Comparison of ENCODE assay signal across 8 cellular contexts in genomic region chr15:63234479-63234878, GRCh38. TPM values are rescaled to one million over a fixed set of nuclear protein-coding genes. Genes with fewer than 3 reads are reported as not detected.
A peak's percentile ranks its signal among the peaks of the same experiment; 100 is the strongest.
DNase-seq lines count a peak whose midpoint lies in the region; ATAC-seq and TF ChIP-seq lines count a peak whose summit lies in the region.

No MANE protein-coding gene starts in this region.

- in situ Hi-C loops in gastrocnemius medialis (cut with MboI; ENCODE audit: low sequenced_read_pairs in 4 of 4) = loop anchor here in 1 of 4 donors (5.0 kb wide), 1 partner anchor 42 kb away; no protein-coding TSS in a partner anchor

- no peak overlapping the region for H3K4me3 ChIP-seq in right cardiac atrium (ENCODE audit: low read length)
- H3K4me3 ChIP-seq in gastrocnemius medialis = no peak overlapping the region

- DNase-seq in Calu3 (peak; percentile 30), right cardiac atrium (peak; percentile 62 to 77 (median 76)), gastrocnemius medialis (peak; percentile 24 to 46), HuH-7.5 (ENCODE audit: low spot score) (no peak), nephron progenitor cell (no peak)
- DNase-seq in activated CD4-positive, alpha-beta T cell treated with anti-CD3 and anti-CD28 coated beads for 1 hour = no peak

- H3K9me3 ChIP-seq in right cardiac atrium (ENCODE audit: control insufficient read depth, low read length) (no peaks in the 10 kb centered on the region), gastrocnemius medialis (no peaks in the 10 kb centered on the region)

- no TSS peak for BruUV-seq in Calu3 (replicated peaks; lab: Mats Ljungman, UMichigan)

- ATAC-seq in right cardiac atrium = peak; percentile 92 to 93
- ATAC-seq in gastrocnemius medialis = peak; percentile 62 to 64
- ATAC-seq in GM18870 (IDR thresholded peaks at IDR 0.05; ENCODE audit: unreplicated experiment) = no peak

- TF ChIP-seq POLR2A in gastrocnemius medialis (IDR thresholded peaks at IDR 0.05) = no peak

- H3K27ac Mint-ChIP-seq in Calu3 (ENCODE audit: unreplicated experiment) (peak overlapping the region; percentile 36), nephron progenitor cell (no peak overlapping the region)
- H3K27ac Mint-ChIP-seq in activated naive CD8-positive, alpha-beta T cell = peak overlapping the region; percentile 82

- H3K4me1 ChIP-seq in right cardiac atrium (ENCODE audit: control insufficient read depth, insufficient read depth, low read length) (peaks cover 12% of the 10 kb centered on the region), gastrocnemius medialis (peaks cover 17 to 36% of the 10 kb centered on the region in 2 donors)

- intact Hi-C loops in Calu3 (cut with micrococcal nuclease; ENCODE audit: unreplicated experiment) (no loop called here), right cardiac atrium (cut with DNase I) (no loop called here), gastrocnemius medialis (cut with DNase I; ENCODE audit: low total_unique reads) (loop anchor here (5.0 kb wide), 1 partner anchor 1328 kb away; no protein-coding TSS in a partner anchor)

- H3K27me3 ChIP-seq in right cardiac atrium (ENCODE audit: control insufficient read depth, insufficient read depth) = no peaks in the 10 kb centered on the region
- H3K27me3 ChIP-seq in gastrocnemius medialis = no peaks in the 10 kb centered on the region

- H3K4me3 Mint-ChIP-seq in Calu3 (ENCODE audit: low read depth, unreplicated experiment) (peak overlapping the region; percentile 41), nephron progenitor cell (no peak overlapping the region)
- H3K4me3 Mint-ChIP-seq in activated naive CD8-positive, alpha-beta T cell = no peak overlapping the region

- CTCF ChIA-PET in Calu3 (lab: Charles Lee) = interaction anchor here (0.9 kb wide), 1 partner anchor 13 kb away, joined by 3 read pairs; no protein-coding TSS in a partner anchor

- H3K36me3 Mint-ChIP-seq in Calu3 (ENCODE audit: insufficient read depth, unreplicated experiment) (peaks cover 5% of the 10 kb centered on the region), nephron progenitor cell (ENCODE audit: low read depth) (peaks cover 18% of the 10 kb centered on the region)
- peaks cover 20% of the 10 kb centered on the region for H3K36me3 Mint-ChIP-seq in activated naive CD8-positive, alpha-beta T cell

- 44% methylated on average over 5 of the region's 5 CpGs for WGBS in right cardiac atrium

- TF ChIP-seq CTCF in Calu3 (IDR thresholded peaks at IDR 0.05; ENCODE audit: unreplicated experiment) (no peak), gastrocnemius medialis (IDR thresholded peaks at IDR 0.05 in 4 of 5, conservative IDR thresholded peaks at IDR 0.05 in 1 of 5) (no peak), nephron progenitor cell (IDR thresholded peaks at IDR 0.05) (no peak)

- peaks cover 17% of the 10 kb centered on the region for H3K4me1 Mint-ChIP-seq in Calu3 (ENCODE audit: low read depth, unreplicated experiment)
- peaks cover 78% of the 10 kb centered on the region for H3K4me1 Mint-ChIP-seq in activated naive CD8-positive, alpha-beta T cell (ENCODE audit: low read depth)
- peaks cover under 1% of the 10 kb centered on the region for H3K4me1 Mint-ChIP-seq in nephron progenitor cell

- H3K36me3 ChIP-seq in gastrocnemius medialis = no peaks in the 10 kb centered on the region

- H3K27ac ChIP-seq in right cardiac atrium (ENCODE audit: low read length) (peak overlapping the region; percentile 28), gastrocnemius medialis (peak overlapping the region; percentile 42 to 54 (median 45))

- no peaks in the 10 kb centered on the region for H3K27me3 Mint-ChIP-seq in Calu3 (ENCODE audit: unreplicated experiment)
- no peaks in the 10 kb centered on the region for H3K27me3 Mint-ChIP-seq in activated naive CD8-positive, alpha-beta T cell
- H3K27me3 Mint-ChIP-seq in nephron progenitor cell (ENCODE audit: low read depth, poor library complexity) = peaks cover 4% of the 10 kb centered on the region

- peaks cover 3% of the 10 kb centered on the region for H3K9me3 Mint-ChIP-seq in Calu3 (ENCODE audit: low read depth, unreplicated experiment)
- no peaks in the 10 kb centered on the region for H3K9me3 Mint-ChIP-seq in activated naive CD8-positive, alpha-beta T cell (ENCODE audit: low read depth)
- H3K9me3 Mint-ChIP-seq in nephron progenitor cell = peaks cover 18% of the 10 kb centered on the region

RNA-seq across cellular contexts. Expression of gene APH1B, which starts 42.9 kb away (rescaled TPM):
- 11.4 and 11.6 TPM in 2 replicates for total RNA-seq in Calu3 (2022)
- total RNA-seq in right cardiac atrium = 10 to 100 TPM; 10.4 to 13.4 (median 10.9) TPM
- polyA plus RNA-seq in right cardiac atrium = 6.0 TPM
- total RNA-seq in gastrocnemius medialis = 1 to 10 TPM; 2.4 to 5.6 (median 2.9) TPM

RNA-seq across cellular contexts. Expression of gene RAB8B, which starts 45.1 kb away (rescaled TPM):
- 15.8 and 16.0 TPM in 2 replicates for total RNA-seq in Calu3 (2022)
- total RNA-seq in right cardiac atrium = 10 to 100 TPM; 16.1 to 21.5 (median 19.3) TPM
- 7.2 TPM for polyA plus RNA-seq in right cardiac atrium
- total RNA-seq in gastrocnemius medialis = 10 to 100 TPM in 2 of 4 donors, 1 to 10 TPM in 2; 7.2 to 33.4 (median 14.3) TPM

Comparison
In these comparisons a context has a peak if more than half of its experiments do, and no peak if none do; other contexts are left out.
1. DNase-seq: peak in Calu3 (single experiment), right cardiac atrium (3 of 3) and gastrocnemius medialis (2 of 2); none in HuH-7.5 (single experiment), activated CD4-positive, alpha-beta T cell treated with anti-CD3 and anti-CD28 coated beads for 1 hour (single experiment) and nephron progenitor cell (single experiment).